23 cellular contexts compared by ENCODE assay signal in the genomic region with DNA sequence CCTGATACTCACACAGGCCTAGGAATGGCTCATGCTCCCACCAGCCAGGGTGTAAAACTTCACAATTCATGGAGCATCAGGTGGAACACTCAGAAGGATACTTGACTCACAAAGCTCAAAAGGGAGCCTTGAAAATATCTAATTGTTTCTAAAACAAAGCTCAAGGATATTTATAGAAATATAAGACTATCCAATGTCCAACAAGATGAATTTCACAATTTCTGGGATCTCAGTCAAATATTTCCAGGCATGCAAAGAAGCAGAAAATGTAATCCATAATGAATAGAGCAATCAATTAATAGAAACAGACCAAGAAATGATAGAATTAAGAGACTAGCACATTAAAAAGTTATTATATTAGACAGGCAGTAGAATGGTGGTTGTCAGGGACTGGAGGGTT.
"Had no signal": no experiment of that assay in that cellular context is flagged by ENCODE, and none has a peak within 500 bp of the region (broad histone marks: within the 10 kb centered on the region; RNA-seq: fewer than 3 reads in every experiment).

No MANE protein-coding gene starts in this region.

- H3K4me1 ChIP-seq: heart left ventricle, pancreas, right lobe of liver, spleen, testis, tibial nerve, upper lobe of right lung, vagina had no signal

- H3K27me3 Mint-ChIP-seq: progenitor cell of endocrine pancreas had no signal

- ATAC-seq: heart left ventricle; naive thymus-derived CD8-positive, alpha-beta T cell; pancreas; right lobe of liver; stimulated activated naive B cell treated with anti-CD40 and anti-IgM and Interleukin-4, amounts not matched to agents 10 μg/mL and 1 μg/mL and 100 μg/mL, for 72 hours; stimulated activated naive CD8-positive, alpha-beta T cell treated with anti-CD3 and anti-CD28 coated beads, Interleukin-15, amount 100 ng/mL, for 72 hours; upper lobe of right lung had no signal

- H3K9me3 ChIP-seq: pancreas, right lobe of liver, testis, vagina had no signal

- H3K27me3 ChIP-seq: heart left ventricle, pancreas, right lobe of liver, spleen, testis, tibial nerve, upper lobe of right lung, vagina had no signal

- H3K4me1 Mint-ChIP-seq: naive thymus-derived CD8-positive, alpha-beta T cell; neural crest cell; stimulated activated naive B cell treated with anti-CD40 and anti-IgM and Interleukin-4, amounts not matched to agents 10 μg/mL and 1 μg/mL and 100 μg/mL, for 72 hours; stimulated activated naive CD8-positive, alpha-beta T cell treated with anti-CD3 and anti-CD28 coated beads, Interleukin-15, amount 100 ng/mL, for 72 hours had no signal

- H3K4me3 Mint-ChIP-seq: endodermal cell; naive thymus-derived CD8-positive, alpha-beta T cell; neural crest cell; stimulated activated naive B cell treated with anti-CD40 and anti-IgM and Interleukin-4, amounts not matched to agents 10 μg/mL and 1 μg/mL and 100 μg/mL, for 72 hours; stimulated activated naive CD8-positive, alpha-beta T cell treated with anti-CD3 and anti-CD28 coated beads, Interleukin-15, amount 100 ng/mL, for 72 hours had no signal

- DNase-seq: effector CD4-positive, alpha-beta T cell; endodermal cell; foreskin melanocyte; heart left ventricle; hippocampal formation; mesendoderm; naive thymus-derived CD8-positive, alpha-beta T cell; nucleus accumbens; pancreas; right lobe of liver; spleen; stimulated activated CD4-positive, alpha-beta T cell treated with anti-CD3 and anti-CD28 coated beads, Interleukin-15, amount 100 ng/mL, for 24 hours; stimulated activated CD4-positive, alpha-beta T cell treated with anti-CD3 and anti-CD28 coated beads, Interleukin-1b, Interleukin-23, amount 100 ng/mL, for 48 hours; stimulated activated CD4-positive, alpha-beta T cell treated with anti-CD3 and anti-CD28 coated beads, Interleukin-4, amount 100 ng/mL, for 24 hours; stimulated activated naive B cell treated with anti-CD40 and anti-IgM and Interleukin-4, amounts not matched to agents 10 μg/mL and 1 μg/mL and 100 μg/mL, for 72 hours; stimulated activated naive CD8-positive, alpha-beta T cell treated with anti-CD3 and anti-CD28 coated beads, Interleukin-15, amount 100 ng/mL, for 72 hours; testis; upper lobe of right lung had no signal

- H3K27ac Mint-ChIP-seq: endodermal cell; naive thymus-derived CD8-positive, alpha-beta T cell; progenitor cell of endocrine pancreas; stimulated activated naive B cell treated with anti-CD40 and anti-IgM and Interleukin-4, amounts not matched to agents 10 μg/mL and 1 μg/mL and 100 μg/mL, for 72 hours; stimulated activated naive CD8-positive, alpha-beta T cell treated with anti-CD3 and anti-CD28 coated beads, Interleukin-15, amount 100 ng/mL, for 72 hours had no signal

- H3K36me3 ChIP-seq: heart left ventricle, pancreas, right lobe of liver, spleen, tibial nerve, upper lobe of right lung, vagina had no signal

- H3K27ac ChIP-seq: coronary artery, heart left ventricle, pancreas, right lobe of liver, spleen, testis, tibial nerve, upper lobe of right lung, vagina had no signal

- H3K4me3 ChIP-seq: coronary artery, heart left ventricle, pancreas, right lobe of liver, spleen, testis, tibial nerve, upper lobe of right lung, vagina had no signal
